20 cellular contexts compared by ENCODE assay signal in genomic region chr12:42440608-42441007, GRCh38.
DNase-seq lines count a peak whose midpoint lies in the region; ATAC-seq, FAIRE-seq and TF ChIP-seq lines count a peak whose summit lies in the region.
"Had no signal": no experiment of that assay in that cellular context is flagged by ENCODE, and none has a peak within 500 bp of the region (broad histone marks: within the 10 kb centered on the region; RNA-seq: fewer than 3 reads in every experiment).

No MANE protein-coding gene starts in this region.

- TF ChIP-seq POLR2A in K562 (conservative IDR thresholded peaks at IDR 0.05) = no peak

- H3K9me3 ChIP-seq in OCI-LY3 (ENCODE audit: insufficient read depth, low read length) (no peaks in the 10 kb centered on the region), K562 (replicated peaks; ENCODE audit: control insufficient read depth, insufficient read depth, low read depth, low read length) (no peaks in the 10 kb centered on the region), HAP-1 (no peaks in the 10 kb centered on the region)
- H3K9me3 ChIP-seq: A549 had no signal

- H3K27ac ChIP-seq in OCI-LY3 (ENCODE audit: low read length) (peak overlapping the region; percentile 16; the same call in 1 of the 2 replicates), K562 (ENCODE audit: extremely low read depth, low read depth, low read length) (no peak overlapping the region), mesendoderm (ENCODE audit: low read depth, low read length) (no peak overlapping the region)
- H3K27ac ChIP-seq: 22Rv1; A549; BLaER1 treated with 17β-estradiol and CSF1 and Interleukin-3, amounts not matched to agents 10 nM and 100 nM; C4-2B had no signal

- H3K9ac ChIP-seq in OCI-LY3 (ENCODE audit: low read length) (no peak overlapping the region), K562 (ENCODE audit: insufficient read depth in 1 of 2, low read depth in 2 of 2, low read length in 2 of 2) (no peak overlapping the region), mesendoderm (ENCODE audit: low read length) (no peak overlapping the region)
- H3K9ac ChIP-seq: BLaER1 treated with 17β-estradiol and CSF1 and Interleukin-3, amounts not matched to agents 10 nM and 100 nM had no signal

- no peak overlapping the region for H2AFZ ChIP-seq in OCI-LY3 (ENCODE audit: low read depth, low read length)
- H2AFZ ChIP-seq in K562 (ENCODE audit: low read depth, low read length) = no peak overlapping the region

- peak overlapping the region; percentile 30 for H3K27ac Mint-ChIP-seq in stimulated activated effector memory CD8-positive, alpha-beta T cell treated with anti-CD3 and anti-CD28 coated beads, Interleukin-12 subunit alpha, Interleukin-12 subunit beta, amount 100 ng/mL, for 72 hours
- H3K27ac Mint-ChIP-seq: B cell; CD4-positive, alpha-beta T cell; CD8-positive, alpha-beta T cell had no signal

- no peak overlapping the region for H4K8ac ChIP-seq in mesendoderm (ENCODE audit: low read depth, low read length)

- H3K79me2 ChIP-seq in OCI-LY3 (ENCODE audit: low read length) (no peaks in the 10 kb centered on the region), K562 (ENCODE audit: control insufficient read depth, insufficient read depth, low read length) (no peaks in the 10 kb centered on the region; the same call in 2 of the 3 replicates), mesendoderm (ENCODE audit: control insufficient read depth, insufficient read depth, low read length) (no peaks in the 10 kb centered on the region)

- peaks cover 63% of the 10 kb centered on the region for H3K36me3 Mint-ChIP-seq in stimulated activated effector memory CD8-positive, alpha-beta T cell treated with anti-CD3 and anti-CD28 coated beads, Interleukin-12 subunit alpha, Interleukin-12 subunit beta, amount 100 ng/mL, for 72 hours

- H3K36me3 ChIP-seq in OCI-LY3 (replicated peaks; ENCODE audit: low read depth, low read length) (peaks cover 12% of the 10 kb centered on the region), K562 (ENCODE audit: control insufficient read depth, insufficient read depth, low read length) (peaks cover 11% of the 10 kb centered on the region; the same call in 2 of the 3 replicates), mesendoderm (ENCODE audit: control insufficient read depth, insufficient read depth, low read length) (no peaks in the 10 kb centered on the region), HAP-1 (replicated peaks) (peaks cover 10% of the 10 kb centered on the region; the same call in 1 of the 2 replicates)

- intact Hi-C loops in K562 (cut with micrococcal nuclease) = no loop called here

- no peaks in the 10 kb centered on the region for H3K79me1 ChIP-seq in mesendoderm (ENCODE audit: low read length)

- ATAC-seq in K562 (no peak), HG02588 (IDR thresholded peaks at IDR 0.05; ENCODE audit: unreplicated experiment) (no peak), GM18517 (IDR thresholded peaks at IDR 0.05; ENCODE audit: unreplicated experiment) (no peak)
- no peak for ATAC-seq in stimulated activated effector memory CD8-positive, alpha-beta T cell treated with anti-CD3 and anti-CD28 coated beads, Interleukin-12 subunit alpha, Interleukin-12 subunit beta, amount 100 ng/mL, for 72 hours
- ATAC-seq: A549; CD8-positive, alpha-beta T cell had no signal

- no peak for TF ChIP-seq CTCF in OCI-LY3 (IDR thresholded peaks at IDR 0.05; ENCODE audit: low read depth, low read length)
- no peak for TF ChIP-seq CTCF in K562 (IDR thresholded peaks at IDR 0.05 in 2 of 3, conservative IDR thresholded peaks at IDR 0.05 in 1 of 3; ENCODE audit: insufficient read depth in 2 of 3, low read depth in 1 of 3, low read length in 3 of 3)

- H3K27me3 ChIP-seq in OCI-LY3 (ENCODE audit: low read depth, low read length) (no peaks in the 10 kb centered on the region), K562 (ENCODE audit: control insufficient read depth in 2 of 2, insufficient read depth in 2 of 2, low read length in 2 of 2) (no peaks in the 10 kb centered on the region), mesendoderm (ENCODE audit: insufficient read depth, low read length, poor library complexity) (no peaks in the 10 kb centered on the region), HAP-1 (ENCODE audit: low read depth) (no peaks in the 10 kb centered on the region)
- H3K27me3 ChIP-seq: BLaER1 treated with 17β-estradiol and CSF1 and Interleukin-3, amounts not matched to agents 10 nM and 100 nM had no signal

- H3K4me2 ChIP-seq in OCI-LY3 (ENCODE audit: low read length) (peak overlapping the region; percentile 71), K562 (ENCODE audit: insufficient read depth, low read length) (no peak overlapping the region), mesendoderm (ENCODE audit: low read length) (no peak overlapping the region)
- H3K4me2 ChIP-seq: A549; BLaER1 treated with 17β-estradiol and CSF1 and Interleukin-3, amounts not matched to agents 10 nM and 100 nM had no signal

- H3K9me1 ChIP-seq in K562 (ENCODE audit: control insufficient read depth, insufficient read depth, low read length) = no peaks in the 10 kb centered on the region

- POLR2A ChIA-PET in K562 (lab: Yijun Ruan, JAX) = no interaction called here

- no peak overlapping the region for H3K4ac ChIP-seq in mesendoderm (ENCODE audit: low read depth, low read length)

- H2BK15ac ChIP-seq in mesendoderm (replicated peaks; ENCODE audit: low read depth) = no peak overlapping the region

- H4K20me1 ChIP-seq in OCI-LY3 (ENCODE audit: insufficient read depth, low read length) (no peaks in the 10 kb centered on the region), K562 (replicated peaks; ENCODE audit: control insufficient read depth, insufficient read depth, low read length) (no peaks in the 10 kb centered on the region)
- H4K20me1 ChIP-seq: BLaER1 treated with 17β-estradiol and CSF1 and Interleukin-3, amounts not matched to agents 10 nM and 100 nM had no signal

- peak overlapping the region; percentile 51 for H3K18ac ChIP-seq in mesendoderm (ENCODE audit: low read length)

- FAIRE-seq in K562 (lab: Jason Lieb, UNC) = no peak
- FAIRE-seq: A549, D721Med had no signal

- H3K23ac ChIP-seq in mesendoderm (ENCODE audit: low read length) = peak overlapping the region; percentile 19

- H4K5ac ChIP-seq in mesendoderm (ENCODE audit: low read length) = no peak overlapping the region

- no peak overlapping the region for H2AK5ac ChIP-seq in mesendoderm (ENCODE audit: low read length)

- no peak overlapping the region for H2BK5ac ChIP-seq in mesendoderm (ENCODE audit: low read length)

- 90% methylated on average over 11 of the region's 11 CpGs for WGBS in K562 (ENCODE audit: insufficient coverage, low coverage, missing lambda C conversion rate)
- no CpG with 5 or more reads among the region's 11 CpGs for WGBS in mesendoderm (ENCODE audit: extremely low coverage, insufficient coverage, low lambda C conversion rate)

- H3K4me3 ChIP-seq in OCI-LY3 (ENCODE audit: low read length) (peak overlapping the region; percentile 41; the same call in 1 of the 2 replicates), K562 (no peak overlapping the region), mesendoderm (ENCODE audit: low read length) (no peak overlapping the region), HAP-1 (no peak overlapping the region)
- H3K4me3 ChIP-seq: A549; BLaER1 treated with 17β-estradiol and CSF1 and Interleukin-3, amounts not matched to agents 10 nM and 100 nM had no signal

- DNase-seq in K562 (ENCODE audit: extremely low read depth in 1 of 4, low spot score in 3 of 4) (no peak), mesendoderm (peak; percentile 27), HAP-1 (ENCODE audit: low spot score in 2 of 2) (no peak)
- DNase-seq in stimulated activated effector memory CD8-positive, alpha-beta T cell treated with anti-CD3 and anti-CD28 coated beads, Interleukin-12 subunit alpha, Interleukin-12 subunit beta, amount 100 ng/mL, for 72 hours (ENCODE audit: low spot score in 2 of 2) = no peak
- DNase-seq: AML-193; Caco-2; Calu3; CD4-positive, alpha-beta T cell; CD8-positive, alpha-beta T cell; DMS79 treated with DMSO at 0.1 percent for 48 hours; GF-D8 had no signal

- BruUV-seq in K562 (replicated peaks; lab: Mats Ljungman, UMichigan) = no TSS peak

- no peaks in the 10 kb centered on the region for H3K4me1 Mint-ChIP-seq in stimulated activated effector memory CD8-positive, alpha-beta T cell treated with anti-CD3 and anti-CD28 coated beads, Interleukin-12 subunit alpha, Interleukin-12 subunit beta, amount 100 ng/mL, for 72 hours

- no peak overlapping the region for H2BK120ac ChIP-seq in mesendoderm (ENCODE audit: low read depth, low read length)

- no peak overlapping the region for H3K56ac ChIP-seq in mesendoderm (ENCODE audit: low read length)

- H3K9me3 Mint-ChIP-seq in stimulated activated effector memory CD8-positive, alpha-beta T cell treated with anti-CD3 and anti-CD28 coated beads, Interleukin-12 subunit alpha, Interleukin-12 subunit beta, amount 100 ng/mL, for 72 hours = no peaks in the 10 kb centered on the region

- no peak for TF ChIP-seq EP300 in K562 (IDR thresholded peaks at IDR 0.05; ENCODE audit: low read length)

- H3K4me3 Mint-ChIP-seq in stimulated activated effector memory CD8-positive, alpha-beta T cell treated with anti-CD3 and anti-CD28 coated beads, Interleukin-12 subunit alpha, Interleukin-12 subunit beta, amount 100 ng/mL, for 72 hours = no peak overlapping the region
- H3K4me3 Mint-ChIP-seq: B cell; CD4-positive, alpha-beta T cell; CD8-positive, alpha-beta T cell had no signal

- H3K4me1 ChIP-seq in OCI-LY3 (ENCODE audit: low read length) (peaks cover 13% of the 10 kb centered on the region), K562 (replicated peaks in 1 of 2; ENCODE audit: control insufficient read depth in 2 of 2, insufficient read depth in 2 of 2, low read length in 2 of 2) (peaks cover 12 to 35% of the 10 kb centered on the region in 2 experiments; a peak in 4 of 5 replicates), mesendoderm (ENCODE audit: control insufficient read depth, low read depth, low read length) (peaks cover 6% of the 10 kb centered on the region), HAP-1 (peaks cover 17% of the 10 kb centered on the region)
- H3K4me1 ChIP-seq: A549; BLaER1 treated with 17β-estradiol and CSF1 and Interleukin-3, amounts not matched to agents 10 nM and 100 nM had no signal

- in situ Hi-C loops in K562 (cut with MboI) (no loop called here), HAP-1 (cut with MboI; ENCODE audit: low sequenced_read_pairs) (no loop called here)

- CTCF ChIA-PET in K562 (lab: Yijun Ruan, JAX; ENCODE audit: low intra/inter-chr PET ratio) = no interaction called here

- no peak for TF ChIP-seq RAD21 in K562 (CRISPR knock-in tag; conservative IDR thresholded peaks at IDR 0.05 in 1 of 2, IDR thresholded peaks at IDR 0.05 in 1 of 2)
